In the genomic region with DNA sequence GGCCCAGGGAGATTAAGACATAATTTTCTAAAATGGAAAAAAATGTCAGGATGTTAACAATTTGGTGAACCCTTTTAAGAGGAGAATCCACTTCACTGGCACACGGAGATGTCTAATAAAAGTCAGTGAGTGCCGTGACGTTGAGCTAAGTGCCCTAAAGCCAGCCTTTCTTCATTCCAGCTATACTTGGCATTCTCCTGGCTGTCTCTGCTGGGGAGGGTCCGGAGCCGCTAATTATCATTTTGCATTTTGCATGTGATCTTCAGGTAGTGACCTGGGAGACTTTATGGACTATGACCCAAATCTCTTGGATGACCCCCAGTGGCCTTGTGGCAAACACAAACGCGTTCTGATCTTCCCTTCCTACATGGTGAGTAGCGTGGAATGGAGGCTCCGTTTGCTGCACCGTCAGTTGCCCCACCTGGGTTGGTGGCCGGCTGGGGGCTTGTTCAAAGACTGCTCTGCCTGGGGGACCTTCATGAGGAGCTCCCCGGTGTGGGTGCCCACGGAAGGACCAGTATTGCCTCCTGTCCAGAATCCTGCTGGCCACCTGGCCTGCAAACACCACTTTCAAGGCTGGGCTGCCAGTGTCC, we compare ENCODE assay signal across 10 cellular contexts.
DNase-seq lines count a peak whose midpoint lies in the region; ATAC-seq and TF ChIP-seq lines count a peak whose summit lies in the region.
"Had no signal": no experiment of that assay in that cellular context is flagged by ENCODE, and none has a peak within 500 bp of the region (broad histone marks: within the 10 kb centered on the region; RNA-seq: fewer than 3 reads in every experiment).

No MANE protein-coding gene starts in this region.

- H3K36me3 ChIP-seq in HCT116 (ENCODE audit: control insufficient read depth in 1 of 2, insufficient read depth in 2 of 2, low read length in 2 of 2) (no peaks in the 10 kb centered on the region), left lung (no peaks in the 10 kb centered on the region)

- H3K4me3 ChIP-seq in HCT116 (replicated peaks in 1 of 2; ENCODE audit: low read depth in 1 of 2, low read length in 2 of 2) = no peak overlapping the region
- H3K4me3 ChIP-seq in left lung = no peak overlapping the region

- H3K79me2 ChIP-seq in HCT116 (ENCODE audit: insufficient read depth, low read length) = no peaks in the 10 kb centered on the region

- H3K27ac ChIP-seq in HCT116 (ENCODE audit: low read depth, low read length) (no peak overlapping the region), left lung (peak overlapping the region; percentile 79 to 83), substantia nigra (ENCODE audit: low read depth, low read length, poor library complexity, severe bottlenecking) (peak overlapping the region; percentile 13)

- peaks cover 13% of the 10 kb centered on the region for H3K4me1 Mint-ChIP-seq in activated T-helper 17 cell treated with anti-CD3 and anti-CD28 coated beads, Interleukin-2, amount 50 U/mL, for 72 hours

- no peaks in the 10 kb centered on the region for H4K20me1 ChIP-seq in HCT116 (ENCODE audit: insufficient read depth)

- DNase-seq in HCT116 (ENCODE audit: low read depth, low spot score) (no peak), left lung (no peak), substantia nigra (lab: John Stamatoyannopoulos, UW) (no peak), SIG-M5 (lab: John Stamatoyannopoulos, UW) (no peak), erythroblast (lab: John Stamatoyannopoulos, UW) (no peak), LoVo (ENCODE audit: low spot score) (no peak)
- DNase-seq: activated CD4-positive, CD25-positive, alpha-beta regulatory T cell treated with anti-CD3 and anti-CD28 coated beads, Interleukin-2, amount 50 U/mL, for 72 hours; DMS 273 treated with DMSO at 0.1 percent for 48 hours; SHP77 treated with DMSO at 0.1 percent for 48 hours had no signal

- TF ChIP-seq POLR2A in HCT116 (IDR thresholded peaks at IDR 0.05; ENCODE audit: borderline replicate concordance, extremely low read depth, insufficient read depth, insufficient read length) = no peak
- no peak for TF ChIP-seq POLR2A in erythroblast (IDR thresholded peaks at IDR 0.05; ENCODE audit: low read length)

- BruUV-seq in HCT116 (replicated peaks; lab: Mats Ljungman, UMichigan) = no TSS peak

- POLR2A ChIA-PET in HCT116 (lab: Charles Lee) = no interaction called here

- RAD21 ChIA-PET in HCT116 (lab: Charles Lee; ENCODE audit: low non-redundant PET in 1 of 2, low total read pairs in 2 of 2, uncharacterized antibody in 2 of 2, unreplicated experiment in 2 of 2) = no interaction called here

- TF ChIP-seq CTCF in HCT116 (IDR thresholded peaks at IDR 0.05 in 2 of 3, conservative IDR thresholded peaks at IDR 0.05 in 1 of 3; ENCODE audit: borderline replicate concordance in 1 of 3, insufficient read depth in 1 of 3, low read depth in 2 of 3, low read length in 2 of 3) (no peak), left lung (IDR thresholded peaks at IDR 0.05) (no peak)

- no peaks in the 10 kb centered on the region for H3K9me2 ChIP-seq in HCT116 (ENCODE audit: insufficient read depth)

- H3K4me1 ChIP-seq in HCT116 (ENCODE audit: control insufficient read depth in 1 of 2, insufficient read depth in 2 of 2, low read length in 2 of 2) (0 out of 4 replicates have a peak, but pooled peaks cover 0 to 2% of the 10 kb centered on the region in 2 experiments), left lung (peaks cover 8 to 28% of the 10 kb centered on the region in 2 donors)

- H3K27ac Mint-ChIP-seq in activated T-helper 17 cell treated with anti-CD3 and anti-CD28 coated beads, Interleukin-2, amount 50 U/mL, for 72 hours = no peak overlapping the region

- intact Hi-C loops in HCT116 (cut with micrococcal nuclease) = no loop called here
- intact Hi-C loops in left lung (cut with DNase I) = no loop called here

- ATAC-seq in HCT116 (no peak), left lung (no peak)
- ATAC-seq in activated T-helper 17 cell treated with anti-CD3 and anti-CD28 coated beads, Interleukin-2, amount 50 U/mL, for 72 hours (replicated peaks) = no peak

- peak overlapping the region; percentile 72 for H3K4me3 Mint-ChIP-seq in activated T-helper 17 cell treated with anti-CD3 and anti-CD28 coated beads, Interleukin-2, amount 50 U/mL, for 72 hours

- no peak overlapping the region for H3K4me2 ChIP-seq in HCT116 (ENCODE audit: low read length)

- H2AFZ ChIP-seq in HCT116 (ENCODE audit: low read depth, low read length, poor library complexity, severe bottlenecking) = no peak overlapping the region

- no peak overlapping the region for H3K9ac ChIP-seq in HCT116 (ENCODE audit: low read length)

- CTCF ChIA-PET in HCT116 (lab: Charles Lee) = no interaction called here

- peak; percentile 11; the same call in 1 of the 2 replicates for TF ChIP-seq RAD21 in HCT116 (IDR thresholded peaks at IDR 0.05; ENCODE audit: low read depth)

- H3K27me3 ChIP-seq in HCT116 (ENCODE audit: insufficient read depth, low read length) (no peaks in the 10 kb centered on the region), left lung (no peaks in the 10 kb centered on the region)

- no peaks in the 10 kb centered on the region for H3K27me3 Mint-ChIP-seq in activated T-helper 17 cell treated with anti-CD3 and anti-CD28 coated beads, Interleukin-2, amount 50 U/mL, for 72 hours

- H3K9me3 ChIP-seq in HCT116 (ENCODE audit: control insufficient read depth in 1 of 2, insufficient read depth in 1 of 2, low read depth in 1 of 2, low read length in 2 of 2) (no peaks in the 10 kb centered on the region), left lung (no peaks in the 10 kb centered on the region)

- H3K9me3 Mint-ChIP-seq in activated T-helper 17 cell treated with anti-CD3 and anti-CD28 coated beads, Interleukin-2, amount 50 U/mL, for 72 hours = no peaks in the 10 kb centered on the region

- H3K36me3 Mint-ChIP-seq in activated T-helper 17 cell treated with anti-CD3 and anti-CD28 coated beads, Interleukin-2, amount 50 U/mL, for 72 hours (ENCODE audit: low read depth) = no peaks in the 10 kb centered on the region

TF ChIP-seq in HCT116, 20 proteins besides CTCF, POLR2A, EP300 and RAD21:
- TF ChIP-seq SIN3A (IDR thresholded peaks at IDR 0.05; ENCODE audit: low read depth) = no peak
- TF ChIP-seq, protein P1, sequence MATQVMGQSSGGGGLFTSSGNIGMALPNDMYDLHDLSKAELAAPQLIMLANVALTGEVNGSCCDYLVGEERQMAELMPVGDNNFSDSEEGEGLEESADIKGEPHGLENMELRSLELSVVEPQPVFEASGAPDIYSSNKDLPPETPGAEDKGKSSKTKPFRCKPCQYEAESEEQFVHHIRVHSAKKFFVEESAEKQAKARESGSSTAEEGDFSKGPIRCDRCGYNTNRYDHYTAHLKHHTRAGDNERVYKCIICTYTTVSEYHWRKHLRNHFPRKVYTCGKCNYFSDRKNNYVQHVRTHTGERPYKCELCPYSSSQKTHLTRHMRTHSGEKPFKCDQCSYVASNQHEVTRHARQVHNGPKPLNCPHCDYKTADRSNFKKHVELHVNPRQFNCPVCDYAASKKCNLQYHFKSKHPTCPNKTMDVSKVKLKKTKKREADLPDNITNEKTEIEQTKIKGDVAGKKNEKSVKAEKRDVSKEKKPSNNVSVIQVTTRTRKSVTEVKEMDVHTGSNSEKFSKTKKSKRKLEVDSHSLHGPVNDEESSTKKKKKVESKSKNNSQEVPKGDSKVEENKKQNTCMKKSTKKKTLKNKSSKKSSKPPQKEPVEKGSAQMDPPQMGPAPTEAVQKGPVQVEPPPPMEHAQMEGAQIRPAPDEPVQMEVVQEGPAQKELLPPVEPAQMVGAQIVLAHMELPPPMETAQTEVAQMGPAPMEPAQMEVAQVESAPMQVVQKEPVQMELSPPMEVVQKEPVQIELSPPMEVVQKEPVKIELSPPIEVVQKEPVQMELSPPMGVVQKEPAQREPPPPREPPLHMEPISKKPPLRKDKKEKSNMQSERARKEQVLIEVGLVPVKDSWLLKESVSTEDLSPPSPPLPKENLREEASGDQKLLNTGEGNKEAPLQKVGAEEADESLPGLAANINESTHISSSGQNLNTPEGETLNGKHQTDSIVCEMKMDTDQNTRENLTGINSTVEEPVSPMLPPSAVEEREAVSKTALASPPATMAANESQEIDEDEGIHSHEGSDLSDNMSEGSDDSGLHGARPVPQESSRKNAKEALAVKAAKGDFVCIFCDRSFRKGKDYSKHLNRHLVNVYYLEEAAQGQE (IDR thresholded peaks at IDR 0.05; ENCODE audit: low read depth) = no peak
- no peak for TF ChIP-seq JUND (IDR thresholded peaks at IDR 0.05)
- no peak for TF ChIP-seq EZH2 (IDR thresholded peaks at IDR 0.05)
